Comparison of ENCODE assay signal across 8 cellular contexts in genomic region chr19:40609561-40610395, GRCh38. TPM values are rescaled to one million over a fixed set of nuclear protein-coding genes. Genes with fewer than 3 reads are reported as not detected.
DNase-seq lines count a peak whose midpoint lies in the region; ATAC-seq and TF ChIP-seq lines count a peak whose summit lies in the region.

No MANE protein-coding gene starts in this region.

- H3K4me3 ChIP-seq in GM12875 (ENCODE audit: low read depth, low read length), result peak overlapping the region; percentile 59
- peak overlapping the region; percentile 63 for H3K4me3 ChIP-seq in epithelial cell of proximal tubule (ENCODE audit: low read depth, low read length)
- peak overlapping the region; percentile 33 to 38 for H3K4me3 ChIP-seq in muscle layer of duodenum (ENCODE audit: low read depth in 1 of 2, low read length in 2 of 2)

- H3K4me3 Mint-ChIP-seq in stimulated activated effector memory CD8-positive, alpha-beta T cell treated with anti-CD3 and anti-CD28 coated beads, Interleukin-12 subunit alpha, Interleukin-12 subunit beta, amount 100 ng/mL, for 72 hours, result peak overlapping the region; percentile 96

- H3K27ac Mint-ChIP-seq in stimulated activated effector memory CD8-positive, alpha-beta T cell treated with anti-CD3 and anti-CD28 coated beads, Interleukin-12 subunit alpha, Interleukin-12 subunit beta, amount 100 ng/mL, for 72 hours, result peak overlapping the region; percentile 88

- H3K4me1 ChIP-seq in muscle layer of duodenum (ENCODE audit: control insufficient read depth in 1 of 2, insufficient read depth in 2 of 2, low read length in 2 of 2), result peaks cover under 1 to 36% of the 10 kb centered on the region in 2 donors

- peak; percentile 56 for ATAC-seq in HG02759 (IDR thresholded peaks at IDR 0.05; ENCODE audit: unreplicated experiment)
- ATAC-seq in stimulated activated effector memory CD8-positive, alpha-beta T cell treated with anti-CD3 and anti-CD28 coated beads, Interleukin-12 subunit alpha, Interleukin-12 subunit beta, amount 100 ng/mL, for 72 hours, result peak; percentile 63

- TF ChIP-seq CTCF in GM12875 (IDR thresholded peaks at IDR 0.05; ENCODE audit: borderline replicate concordance, insufficient read depth, low read depth, low read length), result no peak
- no peak for TF ChIP-seq CTCF in epithelial cell of proximal tubule (conservative IDR thresholded peaks at IDR 0.05; ENCODE audit: low read depth, low read length)

- peak overlapping the region; percentile 51 for H3K27ac ChIP-seq in muscle layer of duodenum (ENCODE audit: low read length)

- H3K9me3 Mint-ChIP-seq in stimulated activated effector memory CD8-positive, alpha-beta T cell treated with anti-CD3 and anti-CD28 coated beads, Interleukin-12 subunit alpha, Interleukin-12 subunit beta, amount 100 ng/mL, for 72 hours, result no peaks in the 10 kb centered on the region

- H3K4me1 Mint-ChIP-seq in stimulated activated effector memory CD8-positive, alpha-beta T cell treated with anti-CD3 and anti-CD28 coated beads, Interleukin-12 subunit alpha, Interleukin-12 subunit beta, amount 100 ng/mL, for 72 hours, result peaks cover 92% of the 10 kb centered on the region

- H3K36me3 Mint-ChIP-seq in stimulated activated effector memory CD8-positive, alpha-beta T cell treated with anti-CD3 and anti-CD28 coated beads, Interleukin-12 subunit alpha, Interleukin-12 subunit beta, amount 100 ng/mL, for 72 hours, result peaks cover 35% of the 10 kb centered on the region

- peak; percentile 86 for DNase-seq in NOMO-1 treated with DMSO at 0.1 percent for 48 hours (lab: John Stamatoyannopoulos, UW; ENCODE audit: unreplicated experiment)
- DNase-seq in activated CD8-positive, alpha-beta memory T cell treated with anti-CD3 and anti-CD28 coated beads, Interleukin-2, amount 50 U/mL, for 48 hours, result peak; percentile 98
- no peak for DNase-seq in epithelial cell of proximal tubule (ENCODE audit: low read depth)
- peak; percentile 91 to 98 for DNase-seq in stimulated activated effector memory CD8-positive, alpha-beta T cell treated with anti-CD3 and anti-CD28 coated beads, Interleukin-12 subunit alpha, Interleukin-12 subunit beta, amount 100 ng/mL, for 72 hours (ENCODE audit: low spot score in 2 of 2)
- DNase-seq in NCI-H2107 (lab: John Stamatoyannopoulos, UW), result no peak

- H3K27me3 ChIP-seq in muscle layer of duodenum (ENCODE audit: low read depth, low read length), result no peaks in the 10 kb centered on the region

- no peaks in the 10 kb centered on the region for H3K36me3 ChIP-seq in muscle layer of duodenum (ENCODE audit: control insufficient read depth in 1 of 2, insufficient read depth in 2 of 2, low read length in 2 of 2)

- H3K9me3 ChIP-seq in muscle layer of duodenum (ENCODE audit: control insufficient read depth in 1 of 2, low read length in 2 of 2), result no peaks in the 10 kb centered on the region

RNA-seq across cellular contexts. Expression of gene LTBP4, which starts 8.6 kb away (rescaled TPM):
- 24.4 and 149 TPM in 2 replicates for total RNA-seq in epithelial cell of proximal tubule

RNA-seq across cellular contexts. Expression of gene SHKBP1, which starts 33.1 kb away (rescaled TPM):
- total RNA-seq in epithelial cell of proximal tubule, result 108 and 113 TPM in 2 replicates

Comparison
In these comparisons a context has a peak if more than half of its experiments do, and no peak if none do; other contexts are left out.
1. DNase-seq: peak in NOMO-1 treated with DMSO at 0.1 percent for 48 hours (single experiment), activated CD8-positive, alpha-beta memory T cell treated with anti-CD3 and anti-CD28 coated beads, Interleukin-2, amount 50 U/mL, for 48 hours (single experiment) and stimulated activated effector memory CD8-positive, alpha-beta T cell treated with anti-CD3 and anti-CD28 coated beads, Interleukin-12 subunit alpha, Interleukin-12 subunit beta, amount 100 ng/mL, for 72 hours (2 of 2); none in epithelial cell of proximal tubule (single experiment) and NCI-H2107 (single experiment).
2. Peak in every context shown above with its lines, with median percentiles within 50 percentile points of each other: H3K4me3 ChIP-seq.